ENCODE assay signal across 33 cellular contexts in the genomic region with DNA sequence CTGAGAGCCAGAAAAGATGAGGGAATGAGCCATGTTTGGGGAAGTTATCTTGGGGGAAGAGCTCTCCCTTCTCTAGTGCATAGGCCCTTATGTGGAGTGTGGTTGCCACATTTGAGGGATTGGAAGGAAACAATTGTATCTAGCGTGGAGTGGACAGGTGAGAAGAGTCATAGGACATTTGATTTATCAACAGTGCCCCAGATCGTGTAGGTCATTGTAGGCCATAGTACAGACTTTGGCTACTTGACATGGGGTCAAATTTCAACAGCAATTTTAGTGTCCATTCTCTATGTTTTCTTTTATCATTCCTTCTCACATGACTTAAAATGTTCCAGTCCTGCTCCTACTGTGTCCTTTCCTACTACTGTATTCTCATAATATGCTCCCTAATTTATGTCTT.
DNase-seq lines count a peak whose midpoint lies in the region; ATAC-seq, FAIRE-seq and TF ChIP-seq lines count a peak whose summit lies in the region.
"Had no signal": no experiment of that assay in that cellular context is flagged by ENCODE, and none has a peak within 500 bp of the region (broad histone marks: within the 10 kb centered on the region; RNA-seq: fewer than 3 reads in every experiment).

No MANE protein-coding gene starts in this region.

- TF ChIP-seq RAD21 in liver (IDR thresholded peaks at IDR 0.05) (peak in 1 of 2 donors; percentile 8), HepG2 (CRISPR knock-in tag; IDR thresholded peaks at IDR 0.05) (no peak)

- H3K4me2 ChIP-seq in HepG2 (ENCODE audit: low read depth, low read length): no peak overlapping the region
- H3K4me2 ChIP-seq: A549; BLaER1; BLaER1 treated with 17β-estradiol and CSF1 and Interleukin-3, amounts not matched to agents 10 nM and 100 nM had no signal

- H3K9ac ChIP-seq in liver (ENCODE audit: low read depth in 1 of 2, low read length in 2 of 2) (no peak overlapping the region), HepG2 (ENCODE audit: insufficient read depth, low read depth, low read length) (no peak overlapping the region), colonic mucosa (ENCODE audit: low read depth in 2 of 2, low read length in 2 of 2) (no peak overlapping the region)
- H3K9ac ChIP-seq: BLaER1; BLaER1 treated with 17β-estradiol and CSF1 and Interleukin-3, amounts not matched to agents 10 nM and 100 nM had no signal

- no peak overlapping the region for H3K4me3 ChIP-seq in liver (ENCODE audit: low read depth in 1 of 3, low read length in 3 of 3)
- H3K4me3 ChIP-seq in HepG2 (replicated peaks in 1 of 3; ENCODE audit: insufficient read depth in 1 of 3, low read depth in 2 of 3, low read length in 3 of 3): no peak overlapping the region
- H3K4me3 ChIP-seq in right lobe of liver: no peak overlapping the region
- no peak overlapping the region for H3K4me3 ChIP-seq in colonic mucosa
- H3K4me3 ChIP-seq: A549; BLaER1; BLaER1 treated with 17β-estradiol and CSF1 and Interleukin-3, amounts not matched to agents 10 nM and 100 nM had no signal

- H3K79me2 ChIP-seq in HepG2 (ENCODE audit: insufficient read depth, low read length): no peaks in the 10 kb centered on the region

- no peak for ATAC-seq in HepG2
- ATAC-seq in left lobe of liver: peak; percentile 89
- ATAC-seq in right lobe of liver: peak; percentile 77 to 91 (median 86)
- ATAC-seq: A549; CD8-positive, alpha-beta T cell had no signal

- H3K27ac ChIP-seq in liver (ENCODE audit: low read depth in 1 of 2, low read length in 2 of 2) (no peak overlapping the region), HepG2 (ENCODE audit: extremely low read length, insufficient read depth, low read length) (no peak overlapping the region), right lobe of liver (peak overlapping the region in 1 of 3 donors; percentile 13), colonic mucosa (no peak overlapping the region)
- H3K27ac ChIP-seq: 22Rv1; A549; BLaER1; BLaER1 treated with 17β-estradiol and CSF1 and Interleukin-3, amounts not matched to agents 10 nM and 100 nM; C4-2B had no signal

- no peaks in the 10 kb centered on the region for H3K9me3 ChIP-seq in liver (ENCODE audit: control insufficient read depth in 4 of 4, low read length in 3 of 4)
- peaks cover 89% of the 10 kb centered on the region for H3K9me3 ChIP-seq in HepG2 (ENCODE audit: low read length)
- no peaks in the 10 kb centered on the region for H3K9me3 ChIP-seq in right lobe of liver
- H3K9me3 ChIP-seq in colonic mucosa: no peaks in the 10 kb centered on the region
- H3K9me3 ChIP-seq: A549; BE2C; BLaER1; BLaER1 treated with 17β-estradiol and CSF1 and Interleukin-3, amounts not matched to agents 10 nM and 100 nM; Caco-2 had no signal

- CTCF ChIA-PET in HepG2 (lab: Yijun Ruan, JAX; ENCODE audit: low intra/inter-chr PET ratio, low total read pairs): no interaction called here

- intact Hi-C loops in HepG2 (cut with micrococcal nuclease; ENCODE audit: unreplicated experiment): no loop called here
- intact Hi-C loops in right lobe of liver (cut with DNase I): no loop called here
- intact Hi-C loops in colonic mucosa (cut with DNase I): no loop called here

- in situ Hi-C loops in HepG2 (cut with HindIII; ENCODE audit: extremely low pct_ligation_motif_present, low pct_unique_long_range_greater_than_20kb): no loop called here

- no peak for TF ChIP-seq CTCF in liver (IDR thresholded peaks at IDR 0.05; ENCODE audit: low read depth, low read length, missing input control)
- TF ChIP-seq CTCF in HepG2 (CRISPR knock-in tag; IDR thresholded peaks at IDR 0.05): no peak
- no peak for TF ChIP-seq CTCF in right lobe of liver (IDR thresholded peaks at IDR 0.05)
- no peak for TF ChIP-seq CTCF in colonic mucosa (IDR thresholded peaks at IDR 0.05)

- no peak for TF ChIP-seq EP300 in HepG2 (IDR thresholded peaks at IDR 0.05; ENCODE audit: low read depth in 2 of 2, low read length in 2 of 2)
- TF ChIP-seq EP300 in HepG2 (CRISPR knock-in tag; IDR thresholded peaks at IDR 0.05; ENCODE audit: borderline replicate concordance): no peak

- no peak for TF ChIP-seq POLR2A in HepG2 (IDR thresholded peaks at IDR 0.05; ENCODE audit: insufficient read depth in 1 of 2, low read depth in 2 of 2, low read length in 2 of 2)
- no peak for TF ChIP-seq POLR2A in right lobe of liver (IDR thresholded peaks at IDR 0.05)

- no peaks in the 10 kb centered on the region for H3K36me3 ChIP-seq in liver (ENCODE audit: control insufficient read depth in 4 of 4, insufficient read depth in 3 of 4, low read depth in 1 of 4, low read length in 3 of 4)
- no peaks in the 10 kb centered on the region for H3K36me3 ChIP-seq in HepG2 (replicated peaks in 1 of 2; ENCODE audit: control insufficient read depth in 1 of 2, insufficient read depth in 2 of 2, low read length in 2 of 2)
- H3K36me3 ChIP-seq in right lobe of liver: no peaks in the 10 kb centered on the region
- no peaks in the 10 kb centered on the region for H3K36me3 ChIP-seq in colonic mucosa
- H3K36me3 ChIP-seq: BE2C; BLaER1; BLaER1 treated with 17β-estradiol and CSF1 and Interleukin-3, amounts not matched to agents 10 nM and 100 nM had no signal

- no peaks in the 10 kb centered on the region for H4K20me1 ChIP-seq in HepG2 (ENCODE audit: insufficient read depth, low read length)
- H4K20me1 ChIP-seq: BLaER1; BLaER1 treated with 17β-estradiol and CSF1 and Interleukin-3, amounts not matched to agents 10 nM and 100 nM had no signal

- H3K4me1 ChIP-seq in liver (ENCODE audit: control insufficient read depth in 4 of 4, insufficient read depth in 4 of 4, low read length in 3 of 4) (peaks cover 0 to 15% (median 6%) of the 10 kb centered on the region in 4 donors), HepG2 (ENCODE audit: insufficient read depth, low read length) (no peaks in the 10 kb centered on the region), right lobe of liver (peaks cover 0 to 7% (median 2%) of the 10 kb centered on the region in 4 donors), colonic mucosa (no peaks in the 10 kb centered on the region)
- H3K4me1 ChIP-seq: A549; BE2C; BLaER1; BLaER1 treated with 17β-estradiol and CSF1 and Interleukin-3, amounts not matched to agents 10 nM and 100 nM; Caco-2 had no signal

- no TSS peak for BruUV-seq in HepG2 (replicated peaks; lab: Mats Ljungman, UMichigan)

- FAIRE-seq in HepG2 (lab: Jason Lieb, UNC): no peak
- FAIRE-seq: A204.1, A549, D721Med had no signal

- POLR2A ChIA-PET in HepG2 (lab: Yijun Ruan, JAX): no interaction called here

- DNase-seq in HepG2 (ENCODE audit: low spot score) (no peak), left lobe of liver (ENCODE audit: low spot score) (no peak), right lobe of liver (no peak), pons (ENCODE audit: low spot score) (no peak), colonic mucosa (no peak)
- DNase-seq: 8988T; ACHN; AML-193; BE2C; C1 segment of cervical spinal cord; Caco-2; Calu3; CD4-positive, alpha-beta memory T cell; CD4-positive, alpha-beta T cell; CD4-positive, CD25-positive, alpha-beta regulatory T cell; CD8-positive, alpha-beta memory T cell; CD8-positive, alpha-beta T cell; COR-L47; DMS 273 treated with DMSO at 0.1 percent for 48 hours; DMS153; DMS53; DMS79; DMS79 treated with DMSO at 0.1 percent for 48 hours; DND-41; EL had no signal

- H3K27me3 ChIP-seq in liver (ENCODE audit: control insufficient read depth in 4 of 4, insufficient read depth in 4 of 4, low read length in 3 of 4) (no peaks in the 10 kb centered on the region), HepG2 (ENCODE audit: control insufficient read depth in 1 of 2, insufficient read depth in 2 of 2, low read length in 2 of 2) (no peaks in the 10 kb centered on the region; a peak in 1 of 5 replicates), right lobe of liver (no peaks in the 10 kb centered on the region), colonic mucosa (no peaks in the 10 kb centered on the region)
- H3K27me3 ChIP-seq: BE2C; BLaER1; BLaER1 treated with 17β-estradiol and CSF1 and Interleukin-3, amounts not matched to agents 10 nM and 100 nM had no signal

- no peak overlapping the region for H2AFZ ChIP-seq in HepG2 (ENCODE audit: low read length)

- WGBS in liver: 26% methylated on average over 2 of the region's 2 CpGs
- WGBS in HepG2 (ENCODE audit: low lambda C conversion rate): 15% methylated on average over 2 of the region's 2 CpGs
- WGBS in right lobe of liver (ENCODE audit: insufficient coverage, low coverage, low lambda C conversion rate, missing lambda C conversion rate): 53% methylated on average over 2 of the region's 2 CpGs

TF ChIP-seq in liver, 16 proteins besides CTCF, POLR2A, EP300 and RAD21 (continues in another document):
- TF ChIP-seq TAF1 (conservative IDR thresholded peaks at IDR 0.05): no peak
- no peak for TF ChIP-seq MAX (IDR thresholded peaks at IDR 0.05)
- TF ChIP-seq HNF4A (conservative IDR thresholded peaks at IDR 0.05): peak; percentile 83
- no peak for TF ChIP-seq ATF3 (IDR thresholded peaks at IDR 0.05)
- TF ChIP-seq EGR1 (IDR thresholded peaks at IDR 0.05; ENCODE audit: low read depth in 2 of 2): no peak
- TF ChIP-seq SP1 (IDR thresholded peaks at IDR 0.05): peak; percentile 36
- TF ChIP-seq RXRA (IDR thresholded peaks at IDR 0.05): peak; percentile 78 to 80
- TF ChIP-seq NR2F2 (IDR thresholded peaks at IDR 0.05): no peak
- peak; percentile 25 for TF ChIP-seq YY1 (IDR thresholded peaks at IDR 0.05)

TF ChIP-seq in HepG2, 621 proteins besides CTCF, POLR2A, EP300 and RAD21:
- TF ChIP-seq SP4 (CRISPR knock-in tag; IDR thresholded peaks at IDR 0.05) (no peak), REPIN1 (CRISPR knock-in tag; IDR thresholded peaks at IDR 0.05; ENCODE audit: borderline replicate concordance, low read depth) (no peak), ZNF83 (CRISPR knock-in tag; IDR thresholded peaks at IDR 0.05; ENCODE audit: borderline replicate concordance) (no peak), NBN (conservative IDR thresholded peaks at IDR 0.05) (no peak), ZNF615 (CRISPR knock-in tag; IDR thresholded peaks at IDR 0.05; ENCODE audit: borderline replicate concordance) (no peak), DRAP1 (CRISPR knock-in tag; IDR thresholded peaks at IDR 0.05) (no peak), NFATC3 (CRISPR knock-in tag; IDR thresholded peaks at IDR 0.05) (no peak)
